ENCODE assay signal across 1 cellular context in genomic region chr11:3139481-3140290, GRCh38.
A peak's percentile ranks its signal among the peaks of the same experiment; 100 is the strongest.
TF ChIP-seq lines count a peak whose summit lies in the region.

No MANE protein-coding gene starts in this region.

TF ChIP-seq in H1, 55 proteins besides CTCF, POLR2A, EP300 and RAD21:
- TF ChIP-seq MAX (IDR thresholded peaks at IDR 0.05) = no peak
- TF ChIP-seq KDM1A (IDR thresholded peaks at IDR 0.05; ENCODE audit: borderline replicate concordance, low read length) = peak; percentile 44; the same call in 1 of the 2 replicates
